ENCODE assay signal across 8 cellular contexts in genomic region chr1:93878501-93878888, GRCh38. TPM values are rescaled to one million over a fixed set of nuclear protein-coding genes. Genes with fewer than 3 reads are reported as not detected.
A peak's percentile ranks its signal among the peaks of the same experiment; 100 is the strongest.
DNase-seq lines count a peak whose midpoint lies in the region; ATAC-seq and TF ChIP-seq lines count a peak whose summit lies in the region.

No MANE protein-coding gene starts in this region.

- H3K4me1 ChIP-seq in HEK293 (ENCODE audit: control insufficient read depth, insufficient read depth, low read length) = peaks cover 6% of the 10 kb centered on the region

- peak overlapping the region; percentile 58; the same call in 1 of the 2 replicates for H3K27ac ChIP-seq in HEK293 (ENCODE audit: extremely low read depth, low read depth, low read length)

- no peak for TF ChIP-seq POLR2A in erythroblast (IDR thresholded peaks at IDR 0.05; ENCODE audit: low read length)

- H3K27me3 Mint-ChIP-seq in naive thymus-derived CD8-positive, alpha-beta T cell = no peaks in the 10 kb centered on the region

- H3K36me3 ChIP-seq in HEK293 (ENCODE audit: control insufficient read depth in 2 of 2, insufficient read depth in 1 of 2, low read length in 2 of 2) = peaks cover 25 to 47% of the 10 kb centered on the region in 2 experiments

- peak; percentile 36 to 39 for ATAC-seq in naive thymus-derived CD8-positive, alpha-beta T cell
- ATAC-seq in stimulated activated naive CD8-positive, alpha-beta T cell treated with anti-CD3 and anti-CD28 coated beads, Interleukin-15, Interleukin-2, amounts not matched to agents 100 U/mL and 50 U/mL, for 24 hours = peak; percentile 71

- H3K4me3 ChIP-seq in GM12864 (ENCODE audit: low read depth, low read length) (peak overlapping the region; percentile 92), HEK293 (ENCODE audit: low read depth, low read length) (peak overlapping the region; percentile 77)

- H3K9me3 Mint-ChIP-seq in naive thymus-derived CD8-positive, alpha-beta T cell = no peaks in the 10 kb centered on the region

- POLR2A ChIA-PET in HEK293 (lab: Yijun Ruan, JAX) = interaction anchor here (0.6 to 1.8 kb wide), 5 partner anchors 16 to 82 kb away, joined by 3 to 8 read pairs (median 4); partner anchors contain the start of gene GCLM
- POLR2A ChIA-PET in naive thymus-derived CD8-positive, alpha-beta T cell (lab: Charles Lee) = interaction anchor here (1.2 to 3.3 kb wide), 9 partner anchors 14 to 1355 kb away, joined by 3 to 48 read pairs (median 5); partner anchors contain the start of genes ALG14, GCLM, MTF2 and RWDD3

- TF ChIP-seq CTCF in GM12864 (IDR thresholded peaks at IDR 0.05; ENCODE audit: low read depth, low read length, missing control alignments) (no peak), HEK293 (tag by site-specific recombination; IDR thresholded peaks at IDR 0.05) (no peak)

- peaks cover 26 to 53% (median 48%) of the 10 kb centered on the region in 4 donors for H3K4me1 Mint-ChIP-seq in naive thymus-derived CD8-positive, alpha-beta T cell

- peak overlapping the region; percentile 97 to 100 (median 99) for H3K27ac Mint-ChIP-seq in naive thymus-derived CD8-positive, alpha-beta T cell

- peaks cover 5 to 40% (median 12%) of the 10 kb centered on the region in 3 donors for H3K36me3 Mint-ChIP-seq in naive thymus-derived CD8-positive, alpha-beta T cell

- DNase-seq in GM12864 (ENCODE audit: low read depth) = peak; percentile 48
- DNase-seq in MV-4-11 (lab: John Stamatoyannopoulos, UW) = peak; percentile 45
- peak; percentile 75 for DNase-seq in activated CD8-positive, alpha-beta memory T cell treated with anti-CD3 and anti-CD28 coated beads, Interleukin-2, amount 50 U/mL, for 4 hours
- peak; percentile 89 to 94 for DNase-seq in erythroblast (lab: John Stamatoyannopoulos, UW)
- peak in 8 of 10 donors; percentile 21 to 69 (median 40) for DNase-seq in naive thymus-derived CD8-positive, alpha-beta T cell
- peak; percentile 75 for DNase-seq in stimulated activated naive CD8-positive, alpha-beta T cell treated with anti-CD3 and anti-CD28 coated beads, Interleukin-15, Interleukin-2, amounts not matched to agents 100 U/mL and 50 U/mL, for 24 hours
- DNase-seq in epidermal melanocyte (ENCODE audit: insufficient read length, low spot score) = no peak

- CTCF ChIA-PET in HEK293 (lab: Yijun Ruan, JAX) = interaction anchor here (1.0 kb wide), 1 partner anchor 249 kb away, joined by 3 read pairs; no protein-coding TSS in a partner anchor

- peak overlapping the region; percentile 90 to 99 (median 99) for H3K4me3 Mint-ChIP-seq in naive thymus-derived CD8-positive, alpha-beta T cell

- H3K9me3 ChIP-seq in HEK293 (ENCODE audit: control insufficient read depth, insufficient read depth, low read depth, low read length) = no peaks in the 10 kb centered on the region

TF ChIP-seq in HEK293, 187 proteins besides CTCF, POLR2A, EP300 and RAD21 (continues in another document):
- TF ChIP-seq GLIS2 (tag by site-specific recombination; IDR thresholded peaks at IDR 0.05) (0 out of 2 replicates have a peak, but pooled peaks have one; percentile 22), REST (tag by site-specific recombination; IDR thresholded peaks at IDR 0.05) (peak; percentile 80), PBX3 (CRISPR knock-in tag; IDR thresholded peaks at IDR 0.05) (no peak), ZNF214 (tag by site-specific recombination; IDR thresholded peaks at IDR 0.05; ENCODE audit: borderline replicate concordance) (no peak), ZNF335 (tag by site-specific recombination; conservative IDR thresholded peaks at IDR 0.05) (no peak), WT1 (tag by site-specific recombination; IDR thresholded peaks at IDR 0.05) (0 out of 2 replicates have a peak, but pooled peaks have one; percentile 8), GLIS1 (tag by site-specific recombination; IDR thresholded peaks at IDR 0.05) (no peak), SALL2 (tag by site-specific recombination; IDR thresholded peaks at IDR 0.05; ENCODE audit: borderline replicate concordance) (no peak), SP2 (tag by site-specific recombination; IDR thresholded peaks at IDR 0.05) (no peak), ZNF776 (tag by site-specific recombination; IDR thresholded peaks at IDR 0.05; ENCODE audit: borderline replicate concordance) (no peak), YY1 (tag by site-specific recombination; IDR thresholded peaks at IDR 0.05) (no peak), ZNF555 (tag by site-specific recombination; conservative IDR thresholded peaks at IDR 0.05) (no peak), ZIC2 (tag by site-specific recombination; IDR thresholded peaks at IDR 0.05) (no peak), ZNF510 (tag by site-specific recombination; IDR thresholded peaks at IDR 0.05; ENCODE audit: insufficient replicate concordance) (no peak), ZNF169 (tag by site-specific recombination; IDR thresholded peaks at IDR 0.05) (no peak), KLF9 (tag by site-specific recombination; IDR thresholded peaks at IDR 0.05; ENCODE audit: low read depth) (no peak), ZBTB17 (tag by site-specific recombination; IDR thresholded peaks at IDR 0.05) (no peak), ZNF24 (tag by site-specific recombination; IDR thresholded peaks at IDR 0.05) (no peak), ZNF354C (tag by site-specific recombination; IDR thresholded peaks at IDR 0.05; ENCODE audit: borderline replicate concordance, low read depth) (no peak), ZFP3 (tag by site-specific recombination; IDR thresholded peaks at IDR 0.05; ENCODE audit: low read depth) (no peak), ZSCAN18 (tag by site-specific recombination; IDR thresholded peaks at IDR 0.05) (no peak)
- TF ChIP-seq, protein P1, sequence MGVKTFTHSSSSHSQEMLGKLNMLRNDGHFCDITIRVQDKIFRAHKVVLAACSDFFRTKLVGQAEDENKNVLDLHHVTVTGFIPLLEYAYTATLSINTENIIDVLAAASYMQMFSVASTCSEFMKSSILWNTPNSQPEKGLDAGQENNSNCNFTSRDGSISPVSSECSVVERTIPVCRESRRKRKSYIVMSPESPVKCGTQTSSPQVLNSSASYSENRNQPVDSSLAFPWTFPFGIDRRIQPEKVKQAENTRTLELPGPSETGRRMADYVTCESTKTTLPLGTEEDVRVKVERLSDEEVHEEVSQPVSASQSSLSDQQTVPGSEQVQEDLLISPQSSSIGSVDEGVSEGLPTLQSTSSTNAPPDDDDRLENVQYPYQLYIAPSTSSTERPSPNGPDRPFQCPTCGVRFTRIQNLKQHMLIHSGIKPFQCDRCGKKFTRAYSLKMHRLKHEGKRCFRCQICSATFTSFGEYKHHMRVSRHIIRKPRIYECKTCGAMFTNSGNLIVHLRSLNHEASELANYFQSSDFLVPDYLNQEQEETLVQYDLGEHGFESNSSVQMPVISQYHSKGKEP (tag by site-specific recombination; IDR thresholded peaks at IDR 0.05) = no peak

RNA-seq across cellular contexts. Expression of gene DNTTIP2, which starts 0.5 kb away (rescaled TPM):
- total RNA-seq in naive thymus-derived CD8-positive, alpha-beta T cell = 10 to 100 TPM; 74.2 to 87.6 TPM
- polyA plus RNA-seq in naive thymus-derived CD8-positive, alpha-beta T cell = 10 to 100 TPM; 68.8 to 72.9 (median 70.9) TPM

RNA-seq across cellular contexts. Expression of gene GCLM, which starts 30.7 kb away (rescaled TPM):
- total RNA-seq in naive thymus-derived CD8-positive, alpha-beta T cell = 10 to 100 TPM; 18.5 to 19.3 TPM
- 10 to 100 TPM; 11.3 to 18.2 (median 14.2) TPM for polyA plus RNA-seq in naive thymus-derived CD8-positive, alpha-beta T cell
